In the genomic region with DNA sequence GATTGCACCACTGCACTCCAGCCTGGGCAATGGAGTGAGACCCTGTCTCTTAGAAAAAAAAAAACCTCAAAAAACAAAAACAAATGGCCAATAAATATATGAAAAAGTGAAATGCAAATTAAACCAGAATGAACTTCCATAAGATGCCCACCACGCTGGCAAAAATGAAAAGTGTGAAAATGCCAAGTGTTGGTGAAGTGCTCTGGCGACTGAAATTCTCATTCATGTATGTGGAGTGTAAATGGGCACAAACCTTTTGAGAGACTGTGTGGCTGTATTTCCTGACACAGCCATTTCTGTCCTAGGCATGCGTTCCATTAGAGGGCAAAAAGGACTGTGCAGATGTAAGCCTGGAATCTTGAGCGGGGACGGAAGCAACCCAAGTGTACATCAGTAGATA, we compare ENCODE assay signal across 32 cellular contexts.
"Had no signal": no experiment of that assay in that cellular context is flagged by ENCODE, and none has a peak within 500 bp of the region (broad histone marks: within the 10 kb centered on the region; RNA-seq: fewer than 3 reads in every experiment).

No MANE protein-coding gene starts in this region.

- H3K36me3 ChIP-seq: adrenal gland had no signal

- FAIRE-seq: colon, endometrium, endothelial cell of umbilical vein had no signal

- H3K4me3 Mint-ChIP-seq: activated B cell treated with CpG ODN at 0.5 μM for 24 hours; activated CD8-positive, alpha-beta T cell treated with anti-CD3 and anti-CD28 coated beads for 36 hours; activated naive CD4-positive, alpha-beta T cell treated with anti-CD3 and anti-CD28 coated beads for 36 hours; activated naive CD4-positive, alpha-beta T cell treated with anti-CD3 and anti-CD28 coated beads, Interleukin-2, amount 50 U/mL, for 24 hours; activated naive CD8-positive, alpha-beta T cell treated with anti-CD3 and anti-CD28 coated beads for 36 hours; activated naive CD8-positive, alpha-beta T cell treated with anti-CD3 and anti-CD28 coated beads, Interleukin-2, amount 50 U/mL, for 24 hours; activated T-cell treated with anti-CD3 and anti-CD28 coated beads, Interleukin-2, amount 50 U/mL, for 4 hours; activated T-helper 17 cell treated with anti-CD3 and anti-CD28 coated beads, Interleukin-2, amount 50 U/mL, for 72 hours; T-cell; T-helper 1 cell treated with Interleukin-12 subunit alpha and Interleukin-12 subunit beta and Interleukin-4 antibody, amounts not matched to agents 30 μg/mL and 1 μg/mL, for 36 hours had no signal

- H3K27ac Mint-ChIP-seq: activated B cell treated with CpG ODN at 0.5 μM for 24 hours; activated CD8-positive, alpha-beta T cell treated with anti-CD3 and anti-CD28 coated beads for 36 hours; activated naive CD4-positive, alpha-beta T cell treated with anti-CD3 and anti-CD28 coated beads for 36 hours; activated naive CD4-positive, alpha-beta T cell treated with anti-CD3 and anti-CD28 coated beads, Interleukin-2, amount 50 U/mL, for 24 hours; activated naive CD8-positive, alpha-beta T cell treated with anti-CD3 and anti-CD28 coated beads for 36 hours; activated naive CD8-positive, alpha-beta T cell treated with anti-CD3 and anti-CD28 coated beads, Interleukin-2, amount 50 U/mL, for 24 hours; activated T-helper 17 cell treated with anti-CD3 and anti-CD28 coated beads, Interleukin-2, amount 50 U/mL, for 72 hours; T-cell; T-helper 1 cell treated with Interleukin-12 subunit alpha and Interleukin-12 subunit beta and Interleukin-4 antibody, amounts not matched to agents 30 μg/mL and 1 μg/mL, for 36 hours had no signal

- H3K9me3 Mint-ChIP-seq: activated B cell treated with CpG ODN at 0.5 μM for 24 hours; activated CD8-positive, alpha-beta T cell treated with anti-CD3 and anti-CD28 coated beads for 36 hours; activated naive CD4-positive, alpha-beta T cell treated with anti-CD3 and anti-CD28 coated beads for 36 hours; activated naive CD4-positive, alpha-beta T cell treated with anti-CD3 and anti-CD28 coated beads, Interleukin-2, amount 50 U/mL, for 24 hours; activated naive CD8-positive, alpha-beta T cell treated with anti-CD3 and anti-CD28 coated beads for 36 hours; activated naive CD8-positive, alpha-beta T cell treated with anti-CD3 and anti-CD28 coated beads, Interleukin-2, amount 50 U/mL, for 24 hours; activated T-cell treated with anti-CD3 and anti-CD28 coated beads, Interleukin-2, amount 50 U/mL, for 4 hours; activated T-helper 17 cell treated with anti-CD3 and anti-CD28 coated beads, Interleukin-2, amount 50 U/mL, for 72 hours; T-cell; T-helper 1 cell treated with Interleukin-12 subunit alpha and Interleukin-12 subunit beta and Interleukin-4 antibody, amounts not matched to agents 30 μg/mL and 1 μg/mL, for 36 hours had no signal

- H3K9me3 ChIP-seq: adrenal gland, body of pancreas, esophagus squamous epithelium had no signal

- H3K4me3 ChIP-seq: adrenal gland, body of pancreas, esophagus squamous epithelium had no signal

- H3K4me1 Mint-ChIP-seq: activated B cell treated with CpG ODN at 0.5 μM for 24 hours; activated naive CD4-positive, alpha-beta T cell treated with anti-CD3 and anti-CD28 coated beads, Interleukin-2, amount 50 U/mL, for 24 hours; activated T-helper 17 cell treated with anti-CD3 and anti-CD28 coated beads, Interleukin-2, amount 50 U/mL, for 72 hours; T-cell had no signal

- ATAC-seq: activated CD4-positive, CD25-positive, alpha-beta regulatory T cell treated with anti-CD3 and anti-CD28 coated beads, Interleukin-2, amount 50 U/mL, for 24 hours; activated CD8-positive, alpha-beta T cell treated with anti-CD3 and anti-CD28 coated beads for 36 hours; activated naive CD8-positive, alpha-beta T cell treated with anti-CD3 and anti-CD28 coated beads, Interleukin-2, amount 50 U/mL, for 24 hours; activated T-helper 17 cell treated with anti-CD3 and anti-CD28 coated beads, Interleukin-2, amount 50 U/mL, for 72 hours; body of pancreas had no signal

- H3K4me1 ChIP-seq: adrenal gland, body of pancreas, esophagus squamous epithelium had no signal

- DNase-seq: activated B cell treated with CpG ODN at 0.5 μM for 24 hours; activated CD4-positive, alpha-beta T cell treated with anti-CD3 and anti-CD28 coated beads for 48 hours; activated CD4-positive, alpha-beta T cell treated with anti-CD3 and anti-CD28 coated beads, Interleukin-2, amount 50 U/mL, for 1 hour; activated CD4-positive, alpha-beta T cell treated with anti-CD3 and anti-CD28 coated beads, Interleukin-2, amount 50 U/mL, for 48 hours; activated CD8-positive, alpha-beta memory T cell treated with anti-CD3 and anti-CD28 coated beads for 24 hours; activated CD8-positive, alpha-beta T cell treated with anti-CD3 and anti-CD28 coated beads for 36 hours; activated effector memory CD4-positive, alpha-beta T cell treated with Interleukin-2 at 50 U/mL for 16 hours; activated gamma-delta T cell treated with Interleukin-2 at 50 U/mL for 16 hours; activated naive CD4-positive, alpha-beta T cell treated with anti-CD3 and anti-CD28 coated beads for 36 hours; activated naive CD8-positive, alpha-beta T cell treated with anti-CD3 and anti-CD28 coated beads for 36 hours; activated naive CD8-positive, alpha-beta T cell treated with anti-CD3 and anti-CD28 coated beads, Interleukin-2, amount 50 U/mL, for 24 hours; activated T-cell treated with anti-CD3 and anti-CD28 coated beads, Interleukin-2, amount 50 U/mL, for 4 hours; adrenal gland; aorta; cortex of kidney; dermis blood vessel endothelial cell; effector CD8-positive, alpha-beta T cell; esophagus squamous epithelium; foreskin melanocyte; SW 1271; T-helper 9 cell; WERI-Rb-1 had no signal

- H3K27me3 ChIP-seq: adrenal gland, body of pancreas, esophagus squamous epithelium had no signal

- H3K27ac ChIP-seq: adrenal gland, body of pancreas, epithelial cell of prostate, esophagus squamous epithelium, WERI-Rb-1 had no signal
